In genomic region chr1:89512996-89513395, GRCh38 we compare ENCODE assay signal across 25 cellular contexts.
"Had no signal": no experiment of that assay in that cellular context is flagged by ENCODE, and none has a peak within 500 bp of the region (broad histone marks: within the 10 kb centered on the region; RNA-seq: fewer than 3 reads in every experiment).

No MANE protein-coding gene starts in this region.

- H3K27me3 Mint-ChIP-seq: progenitor cell of endocrine pancreas; stimulated activated memory B cell treated with anti-CD40 and anti-IgM and Interleukin-4, amounts not matched to agents 10 μg/mL and 1 μg/mL and 100 μg/mL, for 72 hours had no signal

- H3K4me1 Mint-ChIP-seq: stimulated activated memory B cell treated with anti-CD40 and anti-IgM and Interleukin-4, amounts not matched to agents 10 μg/mL and 1 μg/mL and 100 μg/mL, for 72 hours had no signal

- H3K9me3 ChIP-seq: mucosa of descending colon, ovary, right lobe of liver, testis, thyroid gland, transverse colon, upper lobe of left lung, vagina had no signal

- H3K27ac Mint-ChIP-seq: naive thymus-derived CD4-positive, alpha-beta T cell; natural killer cell treated with Interleukin-12 subunit alpha and Interleukin-12 subunit beta and Interleukin-15 and Interleukin-18, amount 100 ng/mL, for 72 hours; progenitor cell of endocrine pancreas; stimulated activated memory B cell treated with anti-CD40 and anti-IgM and Interleukin-4, amounts not matched to agents 10 μg/mL and 1 μg/mL and 100 μg/mL, for 72 hours; stimulated activated naive CD8-positive, alpha-beta T cell treated with anti-CD3 and anti-CD28 coated beads, Interleukin-15, amount 100 ng/mL, for 72 hours had no signal

- H3K4me1 ChIP-seq: left ventricle myocardium inferior, right lobe of liver, testis, transverse colon, upper lobe of left lung, vagina had no signal

- H3K4me3 ChIP-seq: left ventricle myocardium inferior, lung, mucosa of descending colon, ovary, right atrium auricular region, right lobe of liver, smooth muscle cell, testis, thyroid gland, transverse colon, upper lobe of left lung, vagina had no signal

- H3K27me3 ChIP-seq: ovary, right atrium auricular region, right lobe of liver, testis, thyroid gland, transverse colon, upper lobe of left lung, vagina had no signal

- H3K27ac ChIP-seq: left ventricle myocardium inferior, ovary, right atrium auricular region, right lobe of liver, testis, thyroid gland, transverse colon, upper lobe of left lung, vagina had no signal

- H3K4me2 ChIP-seq: smooth muscle cell had no signal

- H3K4me3 Mint-ChIP-seq: naive thymus-derived CD4-positive, alpha-beta T cell; natural killer cell treated with Interleukin-12 subunit alpha and Interleukin-12 subunit beta and Interleukin-15 and Interleukin-18, amount 100 ng/mL, for 72 hours; stimulated activated memory B cell treated with anti-CD40 and anti-IgM and Interleukin-4, amounts not matched to agents 10 μg/mL and 1 μg/mL and 100 μg/mL, for 72 hours; stimulated activated naive CD8-positive, alpha-beta T cell treated with anti-CD3 and anti-CD28 coated beads, Interleukin-15, amount 100 ng/mL, for 72 hours had no signal

- H3K36me3 ChIP-seq: left ventricle myocardium inferior, ovary, right atrium auricular region, right lobe of liver, thyroid gland, transverse colon, upper lobe of left lung, vagina had no signal

- ATAC-seq: mucosa of descending colon; naive thymus-derived CD4-positive, alpha-beta T cell; natural killer cell treated with Interleukin-12 subunit alpha and Interleukin-12 subunit beta and Interleukin-15 and Interleukin-18, amount 100 ng/mL, for 72 hours; right lobe of liver; stimulated activated memory B cell treated with anti-CD40 and anti-IgM and Interleukin-4, amounts not matched to agents 10 μg/mL and 1 μg/mL and 100 μg/mL, for 72 hours; stimulated activated naive CD8-positive, alpha-beta T cell treated with anti-CD3 and anti-CD28 coated beads, Interleukin-15, amount 100 ng/mL, for 72 hours had no signal

- DNase-seq: hippocampal formation; islet precursor cell; left ventricle myocardium inferior; midbrain; mucosa of descending colon; naive thymus-derived CD4-positive, alpha-beta T cell; ovary; right lobe of liver; stimulated activated CD4-positive, alpha-beta T cell treated with anti-CD3 and anti-CD28 coated beads, Interleukin-1b, Interleukin-23, amount 100 ng/mL, for 48 hours; stimulated activated CD4-positive, alpha-beta T cell treated with anti-CD3 and anti-CD28 coated beads, Interleukin-2, amount 100 ng/mL, for 48 hours; stimulated activated CD4-positive, alpha-beta T cell treated with anti-CD3 and anti-CD28 coated beads, Interleukin-4, amount 100 ng/mL, for 4 hours; stimulated activated CD8-positive, alpha-beta memory T cell treated with anti-CD3 and anti-CD28 coated beads, Interleukin-4, amount 100 ng/mL, for 48 hours; stimulated activated naive CD4-positive, alpha-beta T cell treated with Interleukin-2 at 50 U/mL for 16 hours; stimulated activated naive CD8-positive, alpha-beta T cell treated with anti-CD3 and anti-CD28 coated beads, Interleukin-15, amount 100 ng/mL, for 72 hours; testis; thyroid gland; transverse colon; upper lobe of left lung had no signal
